In the genomic region with DNA sequence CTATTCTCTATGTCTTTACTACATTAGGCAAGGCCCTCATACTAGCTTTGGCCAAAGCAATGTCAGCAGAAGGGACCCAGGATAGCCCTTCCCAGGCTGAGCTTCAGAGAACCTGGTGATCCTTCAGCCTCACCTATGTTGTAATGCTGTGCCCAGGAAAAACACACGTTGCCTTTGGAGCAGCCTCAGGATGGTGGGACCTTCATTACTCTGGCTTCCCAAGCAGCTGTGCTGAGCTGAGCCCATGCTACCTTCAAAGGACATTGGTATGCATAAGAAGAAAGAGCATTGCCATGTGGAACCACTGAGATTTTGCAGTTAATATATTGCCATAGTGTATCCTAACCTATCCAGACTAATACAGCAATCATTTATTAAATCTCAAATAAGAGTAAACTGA, we compare ENCODE assay signal across 19 cellular contexts.
"Had no signal": no experiment of that assay in that cellular context is flagged by ENCODE, and none has a peak within 500 bp of the region (broad histone marks: within the 10 kb centered on the region; RNA-seq: fewer than 3 reads in every experiment).

No MANE protein-coding gene starts in this region.

- H3K27ac ChIP-seq: hepatocyte, left ventricle myocardium inferior, ovary, right atrium auricular region, right lobe of liver, suprapubic skin, thoracic aorta, tibial artery, uterus had no signal

- H3K4me1 ChIP-seq: left ventricle myocardium inferior, right atrium auricular region, right lobe of liver, suprapubic skin, tibial artery, uterus had no signal

- DNase-seq: islet precursor cell; left ventricle myocardium inferior; mesendoderm; naive B cell; natural killer cell; nephron progenitor cell; ovary; right lobe of liver; stimulated activated CD4-positive, alpha-beta T cell treated with anti-CD3 and anti-CD28 coated beads, Interleukin-1b, Interleukin-23, amount 100 ng/mL, for 48 hours; stimulated activated CD4-positive, alpha-beta T cell treated with anti-CD3 and anti-CD28 coated beads, Interleukin-2, amount 100 ng/mL, for 48 hours; stimulated activated naive CD4-positive, alpha-beta T cell; tibial artery; uterus had no signal

- H3K27me3 ChIP-seq: hepatocyte, ovary, right atrium auricular region, right lobe of liver, suprapubic skin, tibial artery, uterus had no signal

- H3K36me3 ChIP-seq: left ventricle myocardium inferior, ovary, right atrium auricular region, right lobe of liver, suprapubic skin, thoracic aorta, tibial artery, uterus had no signal

- H3K4me3 ChIP-seq: hepatocyte, left ventricle myocardium inferior, lung, ovary, right atrium auricular region, right lobe of liver, smooth muscle cell, suprapubic skin, thoracic aorta, tibial artery, uterus had no signal

- H3K9me3 ChIP-seq: ovary, right lobe of liver, suprapubic skin, thoracic aorta, tibial artery, uterus had no signal
